Comparison of ENCODE assay signal across 1 cellular context in genomic region chr5:460413-460700, GRCh38.
TF ChIP-seq lines count a peak whose summit lies in the region.

No MANE protein-coding gene starts in this region.

TF ChIP-seq in HepG2, 621 proteins besides CTCF, POLR2A, EP300 and RAD21:
- TF ChIP-seq, protein P1, sequence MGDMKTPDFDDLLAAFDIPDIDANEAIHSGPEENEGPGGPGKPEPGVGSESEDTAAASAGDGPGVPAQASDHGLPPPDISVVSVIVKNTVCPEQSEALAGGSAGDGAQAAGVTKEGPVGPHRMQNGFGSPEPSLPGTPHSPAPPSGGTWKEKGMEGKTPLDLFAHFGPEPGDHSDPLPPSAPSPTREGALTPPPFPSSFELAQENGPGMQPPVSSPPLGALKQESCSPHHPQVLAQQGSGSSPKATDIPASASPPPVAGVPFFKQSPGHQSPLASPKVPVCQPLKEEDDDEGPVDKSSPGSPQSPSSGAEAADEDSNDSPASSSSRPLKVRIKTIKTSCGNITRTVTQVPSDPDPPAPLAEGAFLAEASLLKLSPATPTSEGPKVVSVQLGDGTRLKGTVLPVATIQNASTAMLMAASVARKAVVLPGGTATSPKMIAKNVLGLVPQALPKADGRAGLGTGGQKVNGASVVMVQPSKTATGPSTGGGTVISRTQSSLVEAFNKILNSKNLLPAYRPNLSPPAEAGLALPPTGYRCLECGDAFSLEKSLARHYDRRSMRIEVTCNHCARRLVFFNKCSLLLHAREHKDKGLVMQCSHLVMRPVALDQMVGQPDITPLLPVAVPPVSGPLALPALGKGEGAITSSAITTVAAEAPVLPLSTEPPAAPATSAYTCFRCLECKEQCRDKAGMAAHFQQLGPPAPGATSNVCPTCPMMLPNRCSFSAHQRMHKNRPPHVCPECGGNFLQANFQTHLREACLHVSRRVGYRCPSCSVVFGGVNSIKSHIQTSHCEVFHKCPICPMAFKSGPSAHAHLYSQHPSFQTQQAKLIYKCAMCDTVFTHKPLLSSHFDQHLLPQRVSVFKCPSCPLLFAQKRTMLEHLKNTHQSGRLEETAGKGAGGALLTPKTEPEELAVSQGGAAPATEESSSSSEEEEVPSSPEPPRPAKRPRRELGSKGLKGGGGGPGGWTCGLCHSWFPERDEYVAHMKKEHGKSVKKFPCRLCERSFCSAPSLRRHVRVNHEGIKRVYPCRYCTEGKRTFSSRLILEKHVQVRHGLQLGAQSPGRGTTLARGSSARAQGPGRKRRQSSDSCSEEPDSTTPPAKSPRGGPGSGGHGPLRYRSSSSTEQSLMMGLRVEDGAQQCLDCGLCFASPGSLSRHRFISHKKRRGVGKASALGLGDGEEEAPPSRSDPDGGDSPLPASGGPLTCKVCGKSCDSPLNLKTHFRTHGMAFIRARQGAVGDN (CRISPR knock-in tag; IDR thresholded peaks at IDR 0.05), result no peak
- TF ChIP-seq PTBP1 (IDR thresholded peaks at IDR 0.05; ENCODE audit: low read depth, low read length, poor library complexity, severe bottlenecking) (no peak), ZHX1 (CRISPR knock-in tag; IDR thresholded peaks at IDR 0.05; ENCODE audit: low read depth) (no peak)
- TF ChIP-seq, protein P2, sequence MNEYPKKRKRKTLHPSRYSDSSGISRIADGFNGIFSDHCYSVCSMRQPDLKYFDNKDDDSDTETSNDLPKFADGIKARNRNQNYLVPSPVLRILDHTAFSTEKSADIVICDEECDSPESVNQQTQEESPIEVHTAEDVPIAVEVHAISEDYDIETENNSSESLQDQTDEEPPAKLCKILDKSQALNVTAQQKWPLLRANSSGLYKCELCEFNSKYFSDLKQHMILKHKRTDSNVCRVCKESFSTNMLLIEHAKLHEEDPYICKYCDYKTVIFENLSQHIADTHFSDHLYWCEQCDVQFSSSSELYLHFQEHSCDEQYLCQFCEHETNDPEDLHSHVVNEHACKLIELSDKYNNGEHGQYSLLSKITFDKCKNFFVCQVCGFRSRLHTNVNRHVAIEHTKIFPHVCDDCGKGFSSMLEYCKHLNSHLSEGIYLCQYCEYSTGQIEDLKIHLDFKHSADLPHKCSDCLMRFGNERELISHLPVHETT (CRISPR knock-in tag; conservative IDR thresholded peaks at IDR 0.05), result no peak
